Comparison of ENCODE assay signal across 8 cellular contexts in the genomic region with DNA sequence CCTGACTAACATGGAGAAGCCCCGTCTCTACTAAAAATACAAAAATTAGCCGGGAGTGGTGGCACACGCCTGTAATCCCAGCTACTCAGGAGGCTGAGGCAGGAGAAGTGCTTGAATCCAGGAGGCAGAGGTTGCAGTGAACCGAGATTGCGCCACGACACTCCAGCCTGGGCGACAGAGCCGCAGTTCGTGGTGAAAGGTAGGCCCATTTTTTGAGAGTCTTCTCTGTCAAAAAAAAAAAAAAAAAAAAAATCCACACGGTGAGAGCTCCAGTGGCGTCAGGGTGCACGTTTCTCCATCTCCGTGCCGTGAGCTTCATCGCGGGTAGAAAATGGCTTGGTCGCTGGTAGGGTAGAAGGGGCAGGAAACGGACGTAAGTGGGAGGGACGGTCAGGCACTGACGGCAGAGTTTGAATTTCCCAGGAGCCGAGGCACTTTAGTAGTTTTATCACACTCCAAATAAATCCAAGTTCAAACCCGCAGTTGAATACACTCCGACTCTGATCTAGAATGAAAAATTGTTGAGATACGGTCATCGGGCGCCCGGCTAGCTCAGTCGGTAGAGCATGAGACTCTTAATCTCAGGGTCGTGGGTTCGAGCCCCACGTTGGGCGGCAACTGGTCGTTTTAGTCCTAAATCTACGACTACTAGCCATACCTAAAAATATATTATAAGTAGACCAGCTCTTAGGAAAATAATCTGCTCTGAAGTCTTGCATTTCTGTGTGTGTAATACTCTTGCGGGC. TPM values are rescaled to one million over a fixed set of nuclear protein-coding genes. Genes with fewer than 3 reads are reported as not detected.
A peak's percentile ranks its signal among the peaks of the same experiment; 100 is the strongest.
DNase-seq lines count a peak whose midpoint lies in the region; ATAC-seq and TF ChIP-seq lines count a peak whose summit lies in the region.

No MANE protein-coding gene starts in this region.

- peak overlapping the region in 6 of 7 donors; percentile 17 to 77 (median 53) for H3K27ac Mint-ChIP-seq in CD14-positive monocyte
- H3K27ac Mint-ChIP-seq in HFFc6: peak overlapping the region; percentile 90

- H3K4me3 ChIP-seq in breast epithelium: peak overlapping the region; percentile 66 to 71 (median 70)

- peaks cover 30 to 36% (median 30%) of the 10 kb centered on the region in 3 donors for H3K27me3 Mint-ChIP-seq in CD14-positive monocyte (ENCODE audit: low read depth in 3 of 3)
- peaks cover 15% of the 10 kb centered on the region for H3K27me3 Mint-ChIP-seq in HFFc6 (ENCODE audit: insufficient read depth)

- no peak for DNase-seq in CD14-positive monocyte (ENCODE audit: low spot score)
- DNase-seq in HFFc6: peak; percentile 92
- peak in 1 of 2 donors; percentile 76 for DNase-seq in breast epithelium (ENCODE audit: low spot score in 2 of 2)
- peak in 1 of 2 donors; percentile 72 for DNase-seq in left colon
- DNase-seq in stimulated activated CD4-positive, alpha-beta T cell treated with anti-CD3 and anti-CD28 coated beads, Interleukin-2, amount 100 ng/mL, for 24 hours: peak; percentile 90 to 97
- DNase-seq in NCI-H345 (lab: John Stamatoyannopoulos, UW): no peak
- DNase-seq in stimulated activated naive CD4-positive, alpha-beta T cell treated with Interleukin-2 at 50 U/mL for 16 hours (lab: John Stamatoyannopoulos, UW): no peak

- peak overlapping the region; percentile 92 to 99 for H3K4me3 Mint-ChIP-seq in CD14-positive monocyte
- peak overlapping the region; percentile 92 for H3K4me3 Mint-ChIP-seq in HFFc6

- intact Hi-C loops in CD14-positive monocyte (cut with micrococcal nuclease) (no loop called here), breast epithelium (cut with DNase I; ENCODE audit: low total_unique reads) (no loop called here), left colon (cut with DNase I, micrococcal nuclease) (no loop called here)

- peak; percentile 71 for ATAC-seq in SK-N-SH treated with all-trans-retinoic acid at 6 μM for 48 hours
- peak; percentile 37 for ATAC-seq in left colon

- no peaks in the 10 kb centered on the region for H3K27me3 ChIP-seq in breast epithelium

- H3K4me1 Mint-ChIP-seq in CD14-positive monocyte (peaks cover 47% of the 10 kb centered on the region), HFFc6 (ENCODE audit: low read depth) (peaks cover 31% of the 10 kb centered on the region)

- H3K9me3 Mint-ChIP-seq in CD14-positive monocyte (peaks cover 0 to 16% (median 7%) of the 10 kb centered on the region in 7 donors), HFFc6 (no peaks in the 10 kb centered on the region; the same call in 1 of the 2 replicates)

- H3K27ac ChIP-seq in breast epithelium: peak overlapping the region; percentile 86 to 91

- no peaks in the 10 kb centered on the region for H3K9me3 ChIP-seq in breast epithelium

- TF ChIP-seq CTCF in CD14-positive monocyte (IDR thresholded peaks at IDR 0.05): no peak
- no peak for TF ChIP-seq CTCF in HFFc6 (IDR thresholded peaks at IDR 0.05)
- TF ChIP-seq CTCF in breast epithelium (IDR thresholded peaks at IDR 0.05): no peak

- H3K36me3 Mint-ChIP-seq in CD14-positive monocyte (peaks cover 8 to 13% of the 10 kb centered on the region in 2 donors), HFFc6 (ENCODE audit: low read depth) (no peaks in the 10 kb centered on the region)

- no peak for TF ChIP-seq POLR2A in breast epithelium (IDR thresholded peaks at IDR 0.05)

- no peaks in the 10 kb centered on the region for H3K36me3 ChIP-seq in breast epithelium

- H3K4me1 ChIP-seq in breast epithelium: peaks cover 0 to 10% of the 10 kb centered on the region in 2 donors

TF ChIP-seq in SK-N-SH treated with all-trans-retinoic acid at 6 μM for 48 hours, 23 proteins besides CTCF, POLR2A, EP300 and RAD21 (continues in another document):
- TF ChIP-seq ISL1 (CRISPR knock-in tag; IDR thresholded peaks at IDR 0.05) (no peak), GLIS3 (CRISPR knock-in tag; IDR thresholded peaks at IDR 0.05) (peak; percentile 88), ESRRG (CRISPR knock-in tag; IDR thresholded peaks at IDR 0.05) (no peak), ZFP30 (CRISPR knock-in tag; IDR thresholded peaks at IDR 0.05) (no peak), BACH2 (CRISPR knock-in tag; IDR thresholded peaks at IDR 0.05; ENCODE audit: borderline replicate concordance) (no peak), RARB (CRISPR knock-in tag; IDR thresholded peaks at IDR 0.05) (no peak), ZNF8 (CRISPR knock-in tag; IDR thresholded peaks at IDR 0.05) (no peak), PPARA (CRISPR knock-in tag; IDR thresholded peaks at IDR 0.05; ENCODE audit: borderline replicate concordance) (no peak), ARNTL (CRISPR knock-in tag; IDR thresholded peaks at IDR 0.05; ENCODE audit: borderline replicate concordance, low read depth) (no peak), SNAI2 (CRISPR knock-in tag; IDR thresholded peaks at IDR 0.05) (no peak), ZC3H10 (CRISPR knock-in tag; IDR thresholded peaks at IDR 0.05) (0 out of 2 replicates have a peak, but pooled peaks have one; percentile 29), ZFP3 (CRISPR knock-in tag; IDR thresholded peaks at IDR 0.05) (peak; percentile 54; the same call in 1 of the 2 replicates)
- TF ChIP-seq, protein P1, sequence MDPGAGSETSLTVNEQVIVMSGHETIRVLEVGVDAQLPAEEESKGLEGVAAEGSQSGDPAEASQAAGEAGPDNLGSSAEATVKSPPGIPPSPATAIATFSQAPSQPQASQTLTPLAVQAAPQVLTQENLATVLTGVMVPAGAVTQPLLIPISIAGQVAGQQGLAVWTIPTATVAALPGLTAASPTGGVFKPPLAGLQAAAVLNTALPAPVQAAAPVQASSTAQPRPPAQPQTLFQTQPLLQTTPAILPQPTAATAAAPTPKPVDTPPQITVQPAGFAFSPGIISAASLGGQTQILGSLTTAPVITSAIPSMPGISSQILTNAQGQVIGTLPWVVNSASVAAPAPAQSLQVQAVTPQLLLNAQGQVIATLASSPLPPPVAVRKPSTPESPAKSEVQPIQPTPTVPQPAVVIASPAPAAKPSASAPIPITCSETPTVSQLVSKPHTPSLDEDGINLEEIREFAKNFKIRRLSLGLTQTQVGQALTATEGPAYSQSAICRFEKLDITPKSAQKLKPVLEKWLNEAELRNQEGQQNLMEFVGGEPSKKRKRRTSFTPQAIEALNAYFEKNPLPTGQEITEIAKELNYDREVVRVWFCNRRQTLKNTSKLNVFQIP (CRISPR knock-in tag; IDR thresholded peaks at IDR 0.05; ENCODE audit: borderline replicate concordance, low read depth): 0 out of 2 replicates have a peak, but pooled peaks have one; percentile 55
- TF ChIP-seq, protein P2, sequence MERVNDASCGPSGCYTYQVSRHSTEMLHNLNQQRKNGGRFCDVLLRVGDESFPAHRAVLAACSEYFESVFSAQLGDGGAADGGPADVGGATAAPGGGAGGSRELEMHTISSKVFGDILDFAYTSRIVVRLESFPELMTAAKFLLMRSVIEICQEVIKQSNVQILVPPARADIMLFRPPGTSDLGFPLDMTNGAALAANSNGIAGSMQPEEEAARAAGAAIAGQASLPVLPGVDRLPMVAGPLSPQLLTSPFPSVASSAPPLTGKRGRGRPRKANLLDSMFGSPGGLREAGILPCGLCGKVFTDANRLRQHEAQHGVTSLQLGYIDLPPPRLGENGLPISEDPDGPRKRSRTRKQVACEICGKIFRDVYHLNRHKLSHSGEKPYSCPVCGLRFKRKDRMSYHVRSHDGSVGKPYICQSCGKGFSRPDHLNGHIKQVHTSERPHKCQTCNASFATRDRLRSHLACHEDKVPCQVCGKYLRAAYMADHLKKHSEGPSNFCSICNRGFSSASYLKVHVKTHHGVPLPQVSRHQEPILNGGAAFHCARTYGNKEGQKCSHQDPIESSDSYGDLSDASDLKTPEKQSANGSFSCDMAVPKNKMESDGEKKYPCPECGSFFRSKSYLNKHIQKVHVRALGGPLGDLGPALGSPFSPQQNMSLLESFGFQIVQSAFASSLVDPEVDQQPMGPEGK (CRISPR knock-in tag; IDR thresholded peaks at IDR 0.05; ENCODE audit: borderline replicate concordance): 0 out of 2 replicates have a peak, but pooled peaks have one; percentile 87
- TF ChIP-seq, protein P3, sequence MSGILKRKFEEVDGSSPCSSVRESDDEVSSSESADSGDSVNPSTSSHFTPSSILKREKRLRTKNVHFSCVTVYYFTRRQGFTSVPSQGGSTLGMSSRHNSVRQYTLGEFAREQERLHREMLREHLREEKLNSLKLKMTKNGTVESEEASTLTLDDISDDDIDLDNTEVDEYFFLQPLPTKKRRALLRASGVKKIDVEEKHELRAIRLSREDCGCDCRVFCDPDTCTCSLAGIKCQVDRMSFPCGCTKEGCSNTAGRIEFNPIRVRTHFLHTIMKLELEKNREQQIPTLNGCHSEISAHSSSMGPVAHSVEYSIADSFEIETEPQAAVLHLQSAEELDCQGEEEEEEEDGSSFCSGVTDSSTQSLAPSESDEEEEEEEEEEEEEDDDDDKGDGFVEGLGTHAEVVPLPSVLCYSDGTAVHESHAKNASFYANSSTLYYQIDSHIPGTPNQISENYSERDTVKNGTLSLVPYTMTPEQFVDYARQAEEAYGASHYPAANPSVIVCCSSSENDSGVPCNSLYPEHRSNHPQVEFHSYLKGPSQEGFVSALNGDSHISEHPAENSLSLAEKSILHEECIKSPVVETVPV (CRISPR knock-in tag; IDR thresholded peaks at IDR 0.05): no peak

RNA-seq across cellular contexts. Expression of a gene that starts 2.4 kb away (rescaled TPM):
- polyA plus RNA-seq in CD14-positive monocyte: 10 to 100 TPM; 10.3 to 12.8 TPM
- total RNA-seq in HFFc6 (2021; fragmentation: NEBNext Ultra II Directional; extraction: Animal tissue kit (Norgen Biotek cat#: 25700)): 1 to 10 TPM; 2.8 to 7.5 (median 5.3) TPM
- 1 to 10 TPM in 2 of 3 donors, under 1 TPM in 1; 0.29 to 5.4 (median 5.2) TPM for total RNA-seq in breast epithelium
- total RNA-seq in left colon: 10 to 100 TPM in 1 of 2 donors, 1 to 10 TPM in 1; 5.8 to 14.2 TPM

RNA-seq across cellular contexts. Expression of a gene that starts 15.7 kb away (rescaled TPM):
- polyA plus RNA-seq in CD14-positive monocyte: under 1 TPM; 0.12 to 0.24 TPM
- 10 to 100 TPM; 20.3 to 24.0 (median 22.5) TPM for total RNA-seq in HFFc6 (2021; fragmentation: NEBNext Ultra II Directional; extraction: Animal tissue kit (Norgen Biotek cat#: 25700))
- total RNA-seq in breast epithelium (10 to 100 TPM; 14.1 to 16.0 (median 15.1) TPM), left colon (10 to 100 TPM; 21.5 to 32.0 TPM)

RNA-seq across cellular contexts. Expression of a gene that starts 36.3 kb away (rescaled TPM):
- polyA plus RNA-seq in CD14-positive monocyte: 1,000 to 10,000 TPM; 1,150 to 1,195 TPM
- total RNA-seq in HFFc6 (2021; fragmentation: NEBNext Ultra II Directional; extraction: Animal tissue kit (Norgen Biotek cat#: 25700)): 1,000 to 10,000 TPM; 1,737 to 2,012 (median 1,885) TPM
- total RNA-seq in breast epithelium: 1,000 to 10,000 TPM; 2,096 to 2,842 (median 2,553) TPM
- total RNA-seq in left colon: 1,000 to 10,000 TPM; 1,192 to 1,207 TPM

RNA-seq across cellular contexts. Expression of a gene that starts 53.6 kb away (rescaled TPM):
- 1 to 10 TPM; 5.7 to 8.5 TPM for polyA plus RNA-seq in CD14-positive monocyte
- total RNA-seq in HFFc6 (2021; fragmentation: NEBNext Ultra II Directional; extraction: Animal tissue kit (Norgen Biotek cat#: 25700)): 1 to 10 TPM; 5.2 to 6.9 (median 5.6) TPM
- 10 to 100 TPM; 12.8 to 18.6 (median 18.4) TPM for total RNA-seq in breast epithelium
- 10 to 100 TPM; 11.4 to 13.1 TPM for total RNA-seq in left colon

Comparison
In these comparisons a context has a peak if more than half of its experiments do, and no peak if none do; other contexts are left out.
1. DNase-seq: peak in HFFc6 (single experiment) and stimulated activated CD4-positive, alpha-beta T cell treated with anti-CD3 and anti-CD28 coated beads, Interleukin-2, amount 100 ng/mL, for 24 hours (2 of 2); none in CD14-positive monocyte (single experiment), NCI-H345 (single experiment) and stimulated activated naive CD4-positive, alpha-beta T cell treated with Interleukin-2 at 50 U/mL for 16 hours (single experiment).